In the genomic region with DNA sequence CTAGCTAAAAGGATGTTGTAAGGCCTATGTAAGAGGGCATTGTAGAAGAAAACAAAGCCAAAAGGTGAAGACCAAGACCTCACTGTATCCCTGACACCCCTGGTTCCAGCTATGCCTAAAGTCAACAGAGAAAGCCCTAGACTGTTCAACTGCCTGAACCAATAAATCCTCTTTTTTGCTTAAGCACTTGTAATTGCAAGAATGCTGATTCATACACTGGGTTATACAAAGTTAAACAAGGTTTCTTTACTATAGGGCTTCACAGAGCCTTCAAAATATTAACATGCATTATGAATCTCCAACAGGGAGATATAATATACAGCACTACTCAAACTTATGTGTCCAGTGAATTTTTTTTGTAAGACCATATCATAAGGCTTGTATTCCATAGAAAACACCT, we compare ENCODE assay signal across 26 cellular contexts.
"Had no signal": no experiment of that assay in that cellular context is flagged by ENCODE, and none has a peak within 500 bp of the region (broad histone marks: within the 10 kb centered on the region; RNA-seq: fewer than 3 reads in every experiment).

No MANE protein-coding gene starts in this region.

- H3K36me3 ChIP-seq: colonic mucosa, ovary, prostate gland, right atrium auricular region, upper lobe of right lung had no signal

- H3K9me3 Mint-ChIP-seq: activated B cell treated with CpG ODN at 0.5 μM for 24 hours; activated naive CD8-positive, alpha-beta T cell treated with anti-CD3 and anti-CD28 coated beads for 36 hours; activated T-cell treated with anti-CD3 and anti-CD28 coated beads, Interleukin-2, amount 50 U/mL, for 24 hours; activated T-helper 2 cell treated with anti-CD3 and anti-CD28 coated beads, Interferon-gamma antibody, Interleukin-2, Interleukin-4, amounts not matched to agents 10 μg/mL and 5 μg/mL and 100 μg/mL, durations not matched to agents 14 hours and 24 hours and 36 hours; endodermal cell; mesothelial cell of epicardium; natural killer cell had no signal

- H3K4me3 Mint-ChIP-seq: activated B cell treated with CpG ODN at 0.5 μM for 24 hours; activated CD4-positive, alpha-beta T cell treated with anti-CD3 and anti-CD28 coated beads for 36 hours; activated naive CD8-positive, alpha-beta T cell treated with anti-CD3 and anti-CD28 coated beads for 36 hours; activated T-cell treated with anti-CD3 and anti-CD28 coated beads, Interleukin-2, amount 50 U/mL, for 24 hours; endodermal cell; immature natural killer cell; mesothelial cell of epicardium; natural killer cell had no signal

- H3K27me3 Mint-ChIP-seq: activated B cell treated with CpG ODN at 0.5 μM for 24 hours; activated CD4-positive, alpha-beta T cell treated with anti-CD3 and anti-CD28 coated beads for 36 hours; activated naive CD8-positive, alpha-beta T cell treated with anti-CD3 and anti-CD28 coated beads for 36 hours; activated T-cell treated with anti-CD3 and anti-CD28 coated beads, Interleukin-2, amount 50 U/mL, for 24 hours had no signal

- H3K27ac ChIP-seq: colonic mucosa, ovary, prostate gland, right atrium auricular region, upper lobe of right lung had no signal

- H3K4me1 ChIP-seq: colonic mucosa, right atrium auricular region, upper lobe of right lung had no signal

- H3K4me1 Mint-ChIP-seq: activated B cell treated with CpG ODN at 0.5 μM for 24 hours; activated CD4-positive, alpha-beta T cell treated with anti-CD3 and anti-CD28 coated beads for 36 hours; activated naive CD8-positive, alpha-beta T cell treated with anti-CD3 and anti-CD28 coated beads for 36 hours; immature natural killer cell; natural killer cell had no signal

- DNase-seq: activated B cell treated with CpG ODN at 0.5 μM for 24 hours; activated CD4-positive, alpha-beta T cell treated with anti-CD3 and anti-CD28 coated beads for 36 hours; activated CD4-positive, alpha-beta T cell treated with anti-CD3 and anti-CD28 coated beads, Interleukin-2, amount 50 U/mL, for 4 hours; activated CD8-positive, alpha-beta memory T cell treated with anti-CD3 and anti-CD28 coated beads for 24 hours; activated CD8-positive, alpha-beta memory T cell treated with anti-CD3 and anti-CD28 coated beads, Interleukin-2, amount 50 U/mL, for 4 hours; activated naive CD4-positive, alpha-beta T cell; activated naive CD8-positive, alpha-beta T cell treated with anti-CD3 and anti-CD28 coated beads for 36 hours; activated T-cell treated with anti-CD3 and anti-CD28 coated beads, Interleukin-2, amount 50 U/mL, for 24 hours; amniotic stem cell; colonic mucosa; endodermal cell; foreskin fibroblast; immature natural killer cell; left ventricle myocardium superior; mammary epithelial cell; natural killer cell; ovary; stimulated activated CD4-positive, alpha-beta T cell treated with anti-CD3 and anti-CD28 coated beads, Interleukin-12 subunit alpha, Interleukin-12 subunit beta, amount 100 ng/mL, for 4 hours; stimulated activated CD4-positive, alpha-beta T cell treated with anti-CD3 and anti-CD28 coated beads, Interleukin-4, amount 100 ng/mL, for 4 hours; stimulated activated naive CD8-positive, alpha-beta T cell treated with anti-CD3 and anti-CD28 coated beads, Interleukin-15, Interleukin-2, amounts not matched to agents 100 U/mL and 50 U/mL, for 24 hours; T-helper 1 cell; upper lobe of right lung had no signal

- H3K4me3 ChIP-seq: colonic mucosa, ovary, prostate gland, right atrium auricular region, upper lobe of right lung had no signal

- H3K9me3 ChIP-seq: colonic mucosa, ovary, prostate gland, right atrium auricular region, upper lobe of right lung had no signal

- ATAC-seq: activated CD4-positive, alpha-beta T cell treated with anti-CD3 and anti-CD28 coated beads for 36 hours; left ventricle myocardium superior; natural killer cell; stimulated activated naive CD8-positive, alpha-beta T cell treated with anti-CD3 and anti-CD28 coated beads, Interleukin-15, Interleukin-2, amounts not matched to agents 100 U/mL and 50 U/mL, for 24 hours; upper lobe of right lung had no signal

- H3K36me3 Mint-ChIP-seq: activated naive CD8-positive, alpha-beta T cell treated with anti-CD3 and anti-CD28 coated beads for 36 hours; immature natural killer cell; mesothelial cell of epicardium; natural killer cell had no signal
